32 cellular contexts compared by ENCODE assay signal in genomic region chr2:128742467-128742866, GRCh38.
"Had no signal": no experiment of that assay in that cellular context is flagged by ENCODE, and none has a peak within 500 bp of the region (broad histone marks: within the 10 kb centered on the region; RNA-seq: fewer than 3 reads in every experiment).

No MANE protein-coding gene starts in this region.

- H2AFZ ChIP-seq: PC-9 had no signal

- H3K4me2 ChIP-seq: KMS-11, PC-9 had no signal

- H3K4me3 ChIP-seq: cardiac muscle cell, PC-9 had no signal

- H3K27ac Mint-ChIP-seq: activated CD4-positive, alpha-beta memory T cell treated with anti-CD3 and anti-CD28 coated beads, Interleukin-2, amount 10 ng/mL, durations not matched to agents 7 days and 5 days; activated CD8-positive, alpha-beta memory T cell treated with anti-CD3 and anti-CD28 coated beads, Interleukin-2, amount 10 ng/mL, durations not matched to agents 7 days and 5 days; activated naive CD4-positive, alpha-beta T cell treated with anti-CD3 and anti-CD28 coated beads, Interleukin-2, amount 10 ng/mL, durations not matched to agents 7 days and 5 days; activated naive CD8-positive, alpha-beta T cell; activated naive CD8-positive, alpha-beta T cell treated with anti-CD3 and anti-CD28 coated beads, Interleukin-2, amount 50 U/mL, for 24 hours had no signal

- H3K27ac ChIP-seq: cardiac muscle cell, KMS-11, PC-9, WERI-Rb-1 had no signal

- H3K27me3 ChIP-seq: cardiac muscle cell had no signal

- H3K9me3 Mint-ChIP-seq: activated CD4-positive, alpha-beta memory T cell treated with anti-CD3 and anti-CD28 coated beads, Interleukin-2, amount 10 ng/mL, durations not matched to agents 7 days and 5 days; activated naive CD4-positive, alpha-beta T cell treated with anti-CD3 and anti-CD28 coated beads, Interleukin-2, amount 10 ng/mL, durations not matched to agents 7 days and 5 days; activated naive CD8-positive, alpha-beta T cell treated with anti-CD3 and anti-CD28 coated beads, Interleukin-2, amount 50 U/mL, for 24 hours had no signal

- H3K9ac ChIP-seq: KMS-11 had no signal

- ATAC-seq: activated CD8-positive, alpha-beta memory T cell treated with anti-CD3 and anti-CD28 coated beads, Interleukin-2, amount 10 ng/mL, durations not matched to agents 7 days and 5 days; activated naive CD8-positive, alpha-beta T cell treated with anti-CD3 and anti-CD28 coated beads, Interleukin-2, amount 50 U/mL, for 24 hours had no signal

- H3K4me1 Mint-ChIP-seq: activated CD4-positive, alpha-beta memory T cell treated with anti-CD3 and anti-CD28 coated beads, Interleukin-2, amount 10 ng/mL, durations not matched to agents 7 days and 5 days; activated CD8-positive, alpha-beta memory T cell treated with anti-CD3 and anti-CD28 coated beads, Interleukin-2, amount 10 ng/mL, durations not matched to agents 7 days and 5 days; activated naive CD4-positive, alpha-beta T cell treated with anti-CD3 and anti-CD28 coated beads, Interleukin-2, amount 10 ng/mL, durations not matched to agents 7 days and 5 days; activated naive CD8-positive, alpha-beta T cell treated with anti-CD3 and anti-CD28 coated beads, Interleukin-2, amount 50 U/mL, for 24 hours had no signal

- H3K4me3 Mint-ChIP-seq: activated CD4-positive, alpha-beta memory T cell treated with anti-CD3 and anti-CD28 coated beads, Interleukin-2, amount 10 ng/mL, durations not matched to agents 7 days and 5 days; activated CD8-positive, alpha-beta memory T cell treated with anti-CD3 and anti-CD28 coated beads, Interleukin-2, amount 10 ng/mL, durations not matched to agents 7 days and 5 days; activated naive CD4-positive, alpha-beta T cell treated with anti-CD3 and anti-CD28 coated beads, Interleukin-2, amount 10 ng/mL, durations not matched to agents 7 days and 5 days; activated naive CD8-positive, alpha-beta T cell; activated naive CD8-positive, alpha-beta T cell treated with anti-CD3 and anti-CD28 coated beads, Interleukin-2, amount 50 U/mL, for 24 hours had no signal

- H3K36me3 Mint-ChIP-seq: activated CD8-positive, alpha-beta memory T cell treated with anti-CD3 and anti-CD28 coated beads, Interleukin-2, amount 10 ng/mL, durations not matched to agents 7 days and 5 days; activated naive CD4-positive, alpha-beta T cell treated with anti-CD3 and anti-CD28 coated beads, Interleukin-2, amount 10 ng/mL, durations not matched to agents 7 days and 5 days; activated naive CD8-positive, alpha-beta T cell had no signal

- DNase-seq: activated CD4-positive, alpha-beta memory T cell treated with anti-CD3 and anti-CD28 coated beads, Interleukin-2, amount 10 ng/mL, durations not matched to agents 7 days and 5 days; activated CD4-positive, alpha-beta T cell treated with anti-CD3 and anti-CD28 coated beads for 1 hour; activated CD4-positive, alpha-beta T cell treated with anti-CD3 and anti-CD28 coated beads for 48 hours; activated CD4-positive, CD25-positive, alpha-beta regulatory T cell; activated CD8-positive, alpha-beta memory T cell treated with anti-CD3 and anti-CD28 coated beads for 24 hours; activated CD8-positive, alpha-beta memory T cell treated with anti-CD3 and anti-CD28 coated beads, Interleukin-2, amount 10 ng/mL, durations not matched to agents 7 days and 5 days; activated CD8-positive, alpha-beta memory T cell treated with anti-CD3 and anti-CD28 coated beads, Interleukin-2, amount 50 U/mL, for 48 hours; activated effector memory CD4-positive, alpha-beta T cell treated with Interleukin-2 at 50 U/mL for 16 hours; activated naive CD4-positive, alpha-beta T cell treated with anti-CD3 and anti-CD28 coated beads, Interleukin-2, amount 10 ng/mL, durations not matched to agents 7 days and 5 days; activated naive CD8-positive, alpha-beta T cell treated with anti-CD3 and anti-CD28 coated beads, Interleukin-2, amount 50 U/mL, for 24 hours; activated T-cell treated with anti-CD3 and anti-CD28 coated beads, Interleukin-2, amount 50 U/mL, for 48 hours; anterior cingulate cortex; MM.1S; MV-4-11; NCI-H1092 treated with DMSO at 0.1 percent for 48 hours; NCI-H1436; NCI-H1694; NCI-H1930; NCI-H2081 treated with DMSO at 0.1 percent for 48 hours; NCI-H345; NCI-H524 treated with DMSO at 0.1 percent for 48 hours; NCI-H748 treated with DMSO at 0.1 percent for 48 hours; NK-92 treated with Interleukin-12 subunit alpha and Interleukin-12 subunit beta, amount 100 ng/mL, for 24 hours; PC-9; Right ventricle myocardium superior; SW 1271; T-helper 1 cell; T1000; WERI-Rb-1 had no signal

- H3K36me3 ChIP-seq: cardiac muscle cell, WERI-Rb-1 had no signal
